In the genomic region with DNA sequence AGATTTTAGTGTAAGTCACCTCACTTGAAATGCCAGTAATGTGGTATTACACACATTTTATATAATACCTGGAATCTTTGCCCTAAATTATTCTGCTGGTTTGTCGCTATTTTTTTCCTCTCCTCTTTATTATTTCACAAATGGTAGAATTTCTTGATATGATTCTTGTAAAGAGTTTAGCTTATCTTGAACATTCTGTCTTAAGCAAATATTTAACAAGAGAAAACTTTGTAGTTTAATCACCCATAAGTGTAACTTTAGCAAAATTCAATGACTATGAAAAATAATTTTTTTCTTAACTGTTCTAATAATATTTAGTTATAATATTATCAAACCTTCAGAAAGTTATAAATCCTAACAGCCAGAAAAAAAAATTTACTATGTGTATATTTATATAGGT, we compare ENCODE assay signal across 32 cellular contexts.
"Had no signal": no experiment of that assay in that cellular context is flagged by ENCODE, and none has a peak within 500 bp of the region (broad histone marks: within the 10 kb centered on the region; RNA-seq: fewer than 3 reads in every experiment).

No MANE protein-coding gene starts in this region.

- ATAC-seq: activated T-cell treated with anti-CD3 and anti-CD28 coated beads, Interleukin-2, amount 50 U/mL, for 72 hours; activated T-helper 17 cell treated with anti-CD3 and anti-CD28 coated beads, Interleukin-2, amount 50 U/mL, for 72 hours; effector memory CD8-positive, alpha-beta T cell; foreskin keratinocyte; gastroesophageal sphincter; T-helper 17 cell; WTC11 had no signal

- DNase-seq: activated CD4-positive, alpha-beta memory T cell treated with anti-CD3 and anti-CD28 coated beads, Interleukin-2, amount 10 ng/mL, durations not matched to agents 7 days and 5 days; activated CD4-positive, alpha-beta T cell treated with anti-CD3 and anti-CD28 coated beads for 1 hour; activated CD4-positive, alpha-beta T cell treated with anti-CD3 and anti-CD28 coated beads for 4 hours; activated CD4-positive, alpha-beta T cell treated with anti-CD3 and anti-CD28 coated beads, Interleukin-2, amount 10 ng/mL, durations not matched to agents 7 days and 5 days; activated CD4-positive, alpha-beta T cell treated with anti-CD3 and anti-CD28 coated beads, Interleukin-2, amount 50 U/mL, for 4 hours; activated CD8-positive, alpha-beta memory T cell treated with anti-CD3 and anti-CD28 coated beads, Interleukin-2, amount 50 U/mL, for 48 hours; activated effector memory CD4-positive, alpha-beta T cell treated with Interleukin-2 at 50 U/mL for 16 hours; activated gamma-delta T cell treated with Interleukin-2 at 50 U/mL for 16 hours; activated naive CD4-positive, alpha-beta T cell treated with anti-CD3 and anti-CD28 coated beads, Interleukin-2, amount 50 U/mL, for 16 hours; activated naive CD4-positive, alpha-beta T cell treated with Interleukin-2 at 50 U/mL for 16 hours; activated T-cell treated with anti-CD3 and anti-CD28 coated beads for 4 hours; activated T-cell treated with anti-CD3 and anti-CD28 coated beads, Interleukin-2, amount 50 U/mL, for 24 hours; activated T-cell treated with anti-CD3 and anti-CD28 coated beads, Interleukin-2, amount 50 U/mL, for 72 hours; amniotic stem cell; anterior cingulate cortex; brain microvascular endothelial cell; cortex of kidney; dermis blood vessel endothelial cell; effector CD4-positive, alpha-beta T cell; effector memory CD8-positive, alpha-beta T cell; erythroblast; foreskin keratinocyte; T-helper 1 cell; T-helper 17 cell; T1000 had no signal

- FAIRE-seq: astrocyte, bronchial epithelial cell had no signal

- H3K4me3 ChIP-seq: esophagus muscularis mucosa, gastroesophageal sphincter had no signal

- H3K4me1 ChIP-seq: esophagus muscularis mucosa, foreskin keratinocyte, gastroesophageal sphincter had no signal

- H3K27me3 ChIP-seq: brain microvascular endothelial cell, esophagus muscularis mucosa, foreskin keratinocyte, gastroesophageal sphincter had no signal

- H3K27ac ChIP-seq: brain microvascular endothelial cell, esophagus muscularis mucosa, foreskin keratinocyte, gastroesophageal sphincter, VCaP had no signal

- H3K9me3 ChIP-seq: esophagus muscularis mucosa, gastroesophageal sphincter had no signal
